In genomic region chr2:206764673-206765241, GRCh38 we compare ENCODE assay signal across 9 cellular contexts. TPM values are rescaled to one million over a fixed set of nuclear protein-coding genes. Genes with fewer than 3 reads are reported as not detected.
DNase-seq lines count a peak whose midpoint lies in the region; ATAC-seq and TF ChIP-seq lines count a peak whose summit lies in the region.
"Had no signal": no experiment of that assay in that cellular context is flagged by ENCODE, and none has a peak within 500 bp of the region (broad histone marks: within the 10 kb centered on the region; RNA-seq: fewer than 3 reads in every experiment).

No MANE protein-coding gene starts in this region.

- H3K79me1 ChIP-seq in H9 (ENCODE audit: insufficient read depth, low read depth, low read length, poor library complexity, severe bottlenecking): no peaks in the 10 kb centered on the region

- no peak overlapping the region for H2BK15ac ChIP-seq in H9 (ENCODE audit: low read depth, low read length)

- H3K9me3 ChIP-seq in CD8-positive, alpha-beta memory T cell (ENCODE audit: low read length): no peaks in the 10 kb centered on the region
- H3K9me3 ChIP-seq in H9 (ENCODE audit: control insufficient read depth, low read depth, low read length): no peaks in the 10 kb centered on the region

- no peaks in the 10 kb centered on the region for H3K9me3 Mint-ChIP-seq in CD8-positive, alpha-beta memory T cell
- no peaks in the 10 kb centered on the region for H3K9me3 Mint-ChIP-seq in H9
- H3K9me3 Mint-ChIP-seq in activated CD4-positive, alpha-beta memory T cell treated with anti-CD3 and anti-CD28 coated beads for 36 hours: no peaks in the 10 kb centered on the region

- no peak overlapping the region for H4K8ac ChIP-seq in H9 (replicated peaks; ENCODE audit: insufficient read length, low read depth, low read length)

- no peak for DNase-seq in CD8-positive, alpha-beta memory T cell
- DNase-seq in H9 (no peak), iPS-NIHi11 (ENCODE audit: low spot score) (peak; percentile 5), substantia nigra (lab: John Stamatoyannopoulos, UW) (no peak), dermis blood vessel endothelial cell (no peak), GM20000 (ENCODE audit: low spot score) (no peak)
- no peak for DNase-seq in activated CD4-positive, alpha-beta memory T cell treated with anti-CD3 and anti-CD28 coated beads for 36 hours

- H3K4me3 ChIP-seq in CD8-positive, alpha-beta memory T cell (ENCODE audit: low read length): peak overlapping the region; percentile 72

- no peak overlapping the region for H2BK5ac ChIP-seq in H9 (ENCODE audit: insufficient read length, low read length)

- intact Hi-C loops in activated CD4-positive, alpha-beta memory T cell treated with anti-CD3 and anti-CD28 coated beads for 36 hours (cut with micrococcal nuclease): loop anchor here (1.0 to 10.0 kb wide), 10 partner anchors 27 to 1503 kb away; partner anchors contain the start of genes CREB1, EEF1B2, INO80D and NDUFS1

- no peak overlapping the region for H3K4ac ChIP-seq in H9 (ENCODE audit: low read depth, low read length)

- H4K20me1 ChIP-seq in H9 (ENCODE audit: control insufficient read depth, insufficient read depth, insufficient read length): no peaks in the 10 kb centered on the region

- no peak overlapping the region for H3K18ac ChIP-seq in H9 (ENCODE audit: insufficient read length, low read depth, low read length)

- H3K4me1 ChIP-seq in CD8-positive, alpha-beta memory T cell (ENCODE audit: insufficient read depth, low read length): peaks cover 23% of the 10 kb centered on the region
- no peaks in the 10 kb centered on the region for H3K4me1 ChIP-seq in H9 (ENCODE audit: insufficient read depth, low read length)

- no peak for TF ChIP-seq CTCF in H9 (conservative IDR thresholded peaks at IDR 0.05)
- no peak for TF ChIP-seq CTCF in GM20000 (IDR thresholded peaks at IDR 0.05; ENCODE audit: extremely low read depth, missing control alignments)

- no peak overlapping the region for H4K91ac ChIP-seq in H9 (ENCODE audit: insufficient read length, low read depth, low read length)

- no peaks in the 10 kb centered on the region for H3K79me2 ChIP-seq in H9 (ENCODE audit: insufficient read depth, low read length)

- peak overlapping the region; percentile 90 to 98 (median 98) for H3K27ac Mint-ChIP-seq in CD8-positive, alpha-beta memory T cell
- peak overlapping the region in 2 of 3 experiments; percentile 95 to 99; a peak in 5 of 7 replicates for H3K27ac Mint-ChIP-seq in H9
- peak overlapping the region; percentile 96 for H3K27ac Mint-ChIP-seq in activated CD4-positive, alpha-beta memory T cell treated with anti-CD3 and anti-CD28 coated beads for 36 hours

- no peak overlapping the region for H2AK5ac ChIP-seq in H9 (ENCODE audit: insufficient read length, low read length)

- POLR2A ChIA-PET in CD8-positive, alpha-beta memory T cell (lab: Charles Lee): interaction anchor here (0.5 to 1.7 kb wide), 4 partner anchors 681 to 1502 kb away, joined by 3 to 9 read pairs (median 3); partner anchors contain the start of genes CCNYL1, METTL21A and PIKFYVE
- POLR2A ChIA-PET in activated CD4-positive, alpha-beta memory T cell treated with anti-CD3 and anti-CD28 coated beads for 36 hours (lab: Charles Lee): interaction anchor here (0.9 to 1.6 kb wide), 6 partner anchors 10 to 766 kb away, joined by 3 to 11 read pairs (median 4); partner anchors contain the start of genes CREB1 and KLF7

- no peak overlapping the region for H3K56ac ChIP-seq in H9 (ENCODE audit: insufficient read length, low read depth, low read length)

- H3K27ac ChIP-seq in CD8-positive, alpha-beta memory T cell (ENCODE audit: low read depth, low read length): peak overlapping the region; percentile 87
- no peak overlapping the region for H3K27ac ChIP-seq in H9 (ENCODE audit: insufficient read length, low read depth, low read length)
- peak overlapping the region; percentile 72 for H3K27ac ChIP-seq in substantia nigra (ENCODE audit: low read depth, low read length, poor library complexity, severe bottlenecking)

- no peak overlapping the region for H4K5ac ChIP-seq in H9 (ENCODE audit: insufficient read length, low read depth, low read length)

- H3K4me2 ChIP-seq in H9 (ENCODE audit: insufficient read depth, insufficient read length, low read length): peak overlapping the region; percentile 42

- no CpG with 5 or more reads among the region's 18 CpGs for WGBS in H9 (ENCODE audit: extremely low coverage, insufficient read length, low lambda C conversion rate)

- CTCF ChIA-PET in CD8-positive, alpha-beta memory T cell (lab: Charles Lee): interaction anchor here (0.8 to 1.5 kb wide), 4 partner anchors 16 to 20 kb away, joined by 3 read pairs; no protein-coding TSS in a partner anchor
- CTCF ChIA-PET in activated CD4-positive, alpha-beta memory T cell treated with anti-CD3 and anti-CD28 coated beads for 36 hours (lab: Charles Lee): interaction anchor here (0.9 to 2.1 kb wide), 5 partner anchors 17 to 48 kb away, joined by 3 to 9 read pairs (median 3); no protein-coding TSS in a partner anchor

- no peak overlapping the region for H2BK20ac ChIP-seq in H9 (ENCODE audit: low read depth, low read length, poor library complexity, severe bottlenecking)

- H3T11ph ChIP-seq in H9 (ENCODE audit: low read length): no peak overlapping the region

- H3K36me3 Mint-ChIP-seq in CD8-positive, alpha-beta memory T cell: peaks cover 0 to 31% (median 11%) of the 10 kb centered on the region in 3 donors
- peaks cover 5 to 21% (median 17%) of the 10 kb centered on the region in 3 experiments for H3K36me3 Mint-ChIP-seq in H9 (ENCODE audit: insufficient read depth in 1 of 3, low read depth in 3 of 3)
- H3K36me3 Mint-ChIP-seq in activated CD4-positive, alpha-beta memory T cell treated with anti-CD3 and anti-CD28 coated beads for 36 hours: peaks cover 10% of the 10 kb centered on the region

- H3K9ac ChIP-seq in H9 (ENCODE audit: extremely low read depth, insufficient read length, low read length): peak overlapping the region; percentile 23

- peaks cover 35 to 43% (median 43%) of the 10 kb centered on the region in 3 donors for H3K4me1 Mint-ChIP-seq in CD8-positive, alpha-beta memory T cell
- peaks cover 9 to 11% of the 10 kb centered on the region in 2 experiments for H3K4me1 Mint-ChIP-seq in H9
- H3K4me1 Mint-ChIP-seq in activated CD4-positive, alpha-beta memory T cell treated with anti-CD3 and anti-CD28 coated beads for 36 hours (ENCODE audit: low read depth): peaks cover 29% of the 10 kb centered on the region

- no peak overlapping the region for H3K23ac ChIP-seq in H9 (ENCODE audit: insufficient read length, low read depth, low read length)

- peaks cover 0 to 2% of the 10 kb centered on the region in 2 donors for H3K27me3 Mint-ChIP-seq in CD8-positive, alpha-beta memory T cell
- peaks cover 5% of the 10 kb centered on the region for H3K27me3 Mint-ChIP-seq in H9 (ENCODE audit: low read depth)
- no peaks in the 10 kb centered on the region for H3K27me3 Mint-ChIP-seq in activated CD4-positive, alpha-beta memory T cell treated with anti-CD3 and anti-CD28 coated beads for 36 hours

- no peak for ATAC-seq in HG02840 (IDR thresholded peaks at IDR 0.05; ENCODE audit: low FRiP score, unreplicated experiment)

- peaks cover 5% of the 10 kb centered on the region for H3K23me2 ChIP-seq in H9 (ENCODE audit: insufficient read length, low read depth, low read length, poor library complexity, severe bottlenecking)

- peak overlapping the region; percentile 50 for H2AFZ ChIP-seq in H9 (ENCODE audit: low read length)

- H3K36me3 ChIP-seq in CD8-positive, alpha-beta memory T cell (ENCODE audit: insufficient read depth, low read length): no peaks in the 10 kb centered on the region

- H3K27me3 ChIP-seq in CD8-positive, alpha-beta memory T cell (ENCODE audit: insufficient read depth, low read length, poor library complexity, severe bottlenecking): no peaks in the 10 kb centered on the region
- H3K27me3 ChIP-seq in H9 (ENCODE audit: insufficient read depth, low read length): no peaks in the 10 kb centered on the region

- no peak overlapping the region for H2BK120ac ChIP-seq in H9 (ENCODE audit: low read depth, low read length, poor library complexity, severe bottlenecking)

- H3K14ac ChIP-seq in H9 (ENCODE audit: insufficient read depth, low read length): no peak overlapping the region

- H2BK12ac ChIP-seq in H9 (ENCODE audit: insufficient read length, low read depth, low read length): no peak overlapping the region

- peak overlapping the region in 6 of 7 donors; percentile 92 to 96 (median 96) for H3K4me3 Mint-ChIP-seq in CD8-positive, alpha-beta memory T cell
- peak overlapping the region; percentile 96 to 97 for H3K4me3 Mint-ChIP-seq in H9
- H3K4me3 Mint-ChIP-seq in activated CD4-positive, alpha-beta memory T cell treated with anti-CD3 and anti-CD28 coated beads for 36 hours: peak overlapping the region; percentile 93

RNA-seq across cellular contexts. Expression of gene MDH1B, which starts 0.4 kb away (rescaled TPM):
- 1 to 10 TPM in 1 of 2 experiments, under 1 TPM in 1; 0.81 to 1.2 TPM for total RNA-seq in CD8-positive, alpha-beta memory T cell
- 0.15 TPM for polyA plus RNA-seq in CD8-positive, alpha-beta memory T cell
- total RNA-seq in H9 (2021) (1.3 and 1.4 TPM in 2 replicates), dermis blood vessel endothelial cell (0.33 TPM in 1 of 2 replicates, not detected in the other)
- total RNA-seq in activated CD4-positive, alpha-beta memory T cell treated with anti-CD3 and anti-CD28 coated beads for 36 hours: under 1 TPM; 0.74 to 0.87 TPM

RNA-seq across cellular contexts. Expression of gene FASTKD2, which starts 0.6 kb away (rescaled TPM):
- total RNA-seq in CD8-positive, alpha-beta memory T cell: 10 to 100 TPM; 37.5 to 39.7 TPM
- 24.9 TPM for polyA plus RNA-seq in CD8-positive, alpha-beta memory T cell
- total RNA-seq in H9 (2021) (39.2 and 40.1 TPM in 2 replicates), dermis blood vessel endothelial cell (43.1 and 51.3 TPM in 2 replicates)
- total RNA-seq in activated CD4-positive, alpha-beta memory T cell treated with anti-CD3 and anti-CD28 coated beads for 36 hours: 10 to 100 TPM; 31.3 to 32.0 TPM

RNA-seq across cellular contexts. Expression of gene DYTN, which starts 46.6 kb away (rescaled TPM):
- total RNA-seq in CD8-positive, alpha-beta memory T cell: not detected
- not detected for polyA plus RNA-seq in CD8-positive, alpha-beta memory T cell
- total RNA-seq in H9 (2021) (not detected in 2 replicates), dermis blood vessel endothelial cell (not detected in 2 replicates)
- total RNA-seq in activated CD4-positive, alpha-beta memory T cell treated with anti-CD3 and anti-CD28 coated beads for 36 hours: not detected
- total RNA-seq: SK-MEL-5 had no signal
